18 cellular contexts compared by ENCODE assay signal in the genomic region with DNA sequence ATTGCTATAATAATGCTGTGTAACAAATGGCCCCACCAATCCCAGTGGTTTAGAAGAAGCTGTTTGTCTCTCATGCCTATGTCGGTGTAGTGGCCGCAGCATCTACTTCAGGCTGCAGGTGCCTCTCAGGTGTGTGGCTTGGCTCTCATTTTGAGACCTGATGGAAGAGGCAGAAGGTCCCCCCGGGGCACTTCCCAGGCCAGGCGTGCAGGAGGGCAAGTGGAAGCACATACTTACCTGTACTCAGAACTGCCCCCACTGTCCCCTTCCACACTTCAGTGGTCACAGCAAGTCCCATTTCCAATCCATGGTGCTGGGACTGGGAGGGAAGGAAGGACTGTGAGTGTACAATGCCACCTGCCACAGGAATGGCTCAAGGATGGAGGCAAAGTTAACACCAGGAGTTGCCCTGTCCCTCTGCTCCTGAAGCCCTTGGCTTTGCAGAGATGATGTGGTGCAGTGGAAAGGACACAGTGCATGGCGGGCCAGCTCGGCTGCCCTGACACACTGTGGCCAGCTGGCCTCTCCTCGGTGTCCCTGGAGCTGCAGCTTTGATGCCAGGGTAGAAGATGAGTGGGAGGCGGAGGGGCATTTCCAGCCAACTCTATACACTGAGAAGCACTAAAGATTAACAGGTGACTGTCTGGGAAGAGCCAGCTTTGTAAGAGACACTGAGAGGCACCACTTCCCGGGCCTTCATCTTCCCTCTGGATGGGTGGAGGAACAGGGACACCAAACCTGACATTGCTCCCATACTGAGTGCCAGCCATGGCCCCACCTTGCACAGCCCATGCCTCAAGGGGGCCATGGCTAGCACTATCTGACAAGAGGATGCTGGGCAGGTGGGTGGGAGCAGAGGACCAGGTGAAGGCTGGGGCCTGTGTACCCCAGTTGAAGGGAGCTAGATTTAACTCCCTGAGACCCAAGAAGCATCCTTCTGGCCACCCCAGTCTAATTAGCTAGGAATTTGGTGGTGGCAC.
DNase-seq lines count a peak whose midpoint lies in the region; ATAC-seq and TF ChIP-seq lines count a peak whose summit lies in the region.
"Had no signal": no experiment of that assay in that cellular context is flagged by ENCODE, and none has a peak within 500 bp of the region (broad histone marks: within the 10 kb centered on the region; RNA-seq: fewer than 3 reads in every experiment).

No MANE protein-coding gene starts in this region.

- ATAC-seq in body of pancreas = no peak
- ATAC-seq in GM21390 (IDR thresholded peaks at IDR 0.05; ENCODE audit: unreplicated experiment) = no peak
- ATAC-seq: stimulated activated effector memory CD8-positive, alpha-beta T cell treated with anti-CD3 and anti-CD28 coated beads, Interleukin-12 subunit alpha, Interleukin-12 subunit beta, amount 100 ng/mL, for 72 hours had no signal

- H3K9me3 ChIP-seq in body of pancreas (no peaks in the 10 kb centered on the region), GM23248 (ENCODE audit: low read depth) (no peaks in the 10 kb centered on the region)

- no peak overlapping the region for H3K9ac ChIP-seq in GM23248

- H3K27ac ChIP-seq in body of pancreas (no peak overlapping the region), GM23248 (no peak overlapping the region)
- H3K27ac ChIP-seq: SJSA1 had no signal

- TF ChIP-seq CTCF in body of pancreas (IDR thresholded peaks at IDR 0.05) (no peak), type B pancreatic cell (conservative IDR thresholded peaks at IDR 0.05) (no peak)

- no peak overlapping the region for H3K4me3 Mint-ChIP-seq in type B pancreatic cell
- H3K4me3 Mint-ChIP-seq: activated B cell treated with CpG ODN at 0.5 μM for 24 hours; activated naive CD8-positive, alpha-beta T cell treated with anti-CD3 and anti-CD28 coated beads, Interleukin-2, amount 10 ng/mL, durations not matched to agents 7 days and 5 days; CD4-positive, alpha-beta memory T cell; nephron; stimulated activated effector memory CD8-positive, alpha-beta T cell treated with anti-CD3 and anti-CD28 coated beads, Interleukin-12 subunit alpha, Interleukin-12 subunit beta, amount 100 ng/mL, for 72 hours had no signal

- in situ Hi-C loops in ACHN (cut with HindIII; ENCODE audit: low pct_ligation_motif_present, low pct_unique_long_range_greater_than_20kb, low sequenced_read_pairs) (no loop called here), GM23248 (cut with MboI) (no loop called here)

- H3K9me3 Mint-ChIP-seq in type B pancreatic cell = no peaks in the 10 kb centered on the region
- H3K9me3 Mint-ChIP-seq: activated B cell treated with CpG ODN at 0.5 μM for 24 hours had no signal

- peaks cover 43% of the 10 kb centered on the region for H3K4me1 Mint-ChIP-seq in type B pancreatic cell (ENCODE audit: unreplicated experiment)
- H3K4me1 Mint-ChIP-seq: activated B cell treated with CpG ODN at 0.5 μM for 24 hours had no signal

- intact Hi-C loops in body of pancreas (cut with DNase I) = no loop called here

- H3K36me3 ChIP-seq in body of pancreas (replicated peaks in 1 of 2; ENCODE audit: insufficient read depth in 1 of 2, low read depth in 2 of 2) = no peaks in the 10 kb centered on the region
- no peaks in the 10 kb centered on the region for H3K36me3 ChIP-seq in GM23248 (ENCODE audit: low read depth)
- H3K36me3 ChIP-seq: esophagus squamous epithelium, SJSA1 had no signal

- H3K4me1 ChIP-seq in body of pancreas (no peaks in the 10 kb centered on the region), GM23248 (ENCODE audit: insufficient read depth) (peaks cover 13% of the 10 kb centered on the region)

- no peak overlapping the region for H3K4me2 ChIP-seq in GM23248 (ENCODE audit: unreplicated experiment)

- H3K27me3 ChIP-seq in body of pancreas (no peaks in the 10 kb centered on the region), GM23248 (replicated peaks; ENCODE audit: insufficient read depth) (no peaks in the 10 kb centered on the region)
- H3K27me3 ChIP-seq: SJSA1 had no signal

- no peak for TF ChIP-seq POLR2A in body of pancreas (IDR thresholded peaks at IDR 0.05)

- peaks cover 23% of the 10 kb centered on the region for H3F3A ChIP-seq in GM23248 (ENCODE audit: insufficient read depth)

- H4K20me1 ChIP-seq in GM23248 (ENCODE audit: insufficient read depth) = no peaks in the 10 kb centered on the region

- H3K27ac Mint-ChIP-seq in type B pancreatic cell = no peak overlapping the region
- H3K27ac Mint-ChIP-seq: activated B cell treated with CpG ODN at 0.5 μM for 24 hours; activated naive CD8-positive, alpha-beta T cell treated with anti-CD3 and anti-CD28 coated beads, Interleukin-2, amount 10 ng/mL, durations not matched to agents 7 days and 5 days; stimulated activated effector memory CD8-positive, alpha-beta T cell treated with anti-CD3 and anti-CD28 coated beads, Interleukin-12 subunit alpha, Interleukin-12 subunit beta, amount 100 ng/mL, for 72 hours had no signal

- H3K4me3 ChIP-seq in body of pancreas (no peak overlapping the region), GM23248 (no peak overlapping the region)
- H3K4me3 ChIP-seq: esophagus squamous epithelium, SJSA1 had no signal

- H3K9me2 ChIP-seq in GM23248 (ENCODE audit: insufficient read depth) = no peaks in the 10 kb centered on the region

- no peaks in the 10 kb centered on the region for H3K27me3 Mint-ChIP-seq in type B pancreatic cell
- H3K27me3 Mint-ChIP-seq: CD4-positive, alpha-beta memory T cell had no signal

- no peaks in the 10 kb centered on the region for H3K79me2 ChIP-seq in GM23248 (ENCODE audit: insufficient read depth)

- H3K36me3 Mint-ChIP-seq in type B pancreatic cell = no peaks in the 10 kb centered on the region
- H3K36me3 Mint-ChIP-seq: activated naive CD8-positive, alpha-beta T cell treated with anti-CD3 and anti-CD28 coated beads, Interleukin-2, amount 10 ng/mL, durations not matched to agents 7 days and 5 days; CD4-positive, alpha-beta memory T cell; stimulated activated effector memory CD8-positive, alpha-beta T cell treated with anti-CD3 and anti-CD28 coated beads, Interleukin-12 subunit alpha, Interleukin-12 subunit beta, amount 100 ng/mL, for 72 hours had no signal

- 89% methylated on average over 9 of the region's 9 CpGs for WGBS in body of pancreas, 2 donors
- 88 to 91% methylated on average over 9 of the region's 9 CpGs for WGBS in GM23248 (ENCODE audit: low coverage in 1 of 2, low lambda C conversion rate in 2 of 2, missing lambda C conversion rate in 2 of 2), 2 experiments

- H2AFZ ChIP-seq in GM23248 = no peak overlapping the region

- peak; percentile 59 for DNase-seq in activated effector memory CD4-positive, alpha-beta T cell treated with anti-CD3 and anti-CD28 coated beads, Interleukin-2, amount 50 U/mL, for 16 hours
- DNase-seq in activated effector memory CD4-positive, alpha-beta T cell treated with Interleukin-2 at 50 U/mL for 16 hours = no peak
- DNase-seq in body of pancreas = peak in 3 of 4 donors; percentile 1 to 2 (median 1)
- peak; percentile 87 for DNase-seq in mesenteric fat pad (ENCODE audit: low spot score)
- DNase-seq in type B pancreatic cell (ENCODE audit: extremely low spot score, unreplicated experiment) = peak; percentile 58
- DNase-seq in ACHN = no peak
- no peak for DNase-seq in GM23248
- DNase-seq: activated B cell treated with CpG ODN at 0.5 μM for 24 hours; activated naive CD8-positive, alpha-beta T cell treated with anti-CD3 and anti-CD28 coated beads, Interleukin-2, amount 10 ng/mL, durations not matched to agents 7 days and 5 days; CD4-positive, alpha-beta memory T cell; DMS53; esophagus squamous epithelium; mesenchymal stem cell; NCI-H1105 treated with DMSO at 0.1 percent for 48 hours had no signal

Comparison
In these comparisons a context has a peak if more than half of its experiments do, and no peak if none do; other contexts are left out.
1. DNase-seq: peak in activated effector memory CD4-positive, alpha-beta T cell treated with anti-CD3 and anti-CD28 coated beads, Interleukin-2, amount 50 U/mL, for 16 hours (single experiment), body of pancreas (3 of 4), mesenteric fat pad (single experiment) and type B pancreatic cell (single experiment); none in activated effector memory CD4-positive, alpha-beta T cell treated with Interleukin-2 at 50 U/mL for 16 hours (single experiment), ACHN (single experiment) and GM23248 (single experiment).